ENCODE assay signal across 27 cellular contexts in the genomic region with DNA sequence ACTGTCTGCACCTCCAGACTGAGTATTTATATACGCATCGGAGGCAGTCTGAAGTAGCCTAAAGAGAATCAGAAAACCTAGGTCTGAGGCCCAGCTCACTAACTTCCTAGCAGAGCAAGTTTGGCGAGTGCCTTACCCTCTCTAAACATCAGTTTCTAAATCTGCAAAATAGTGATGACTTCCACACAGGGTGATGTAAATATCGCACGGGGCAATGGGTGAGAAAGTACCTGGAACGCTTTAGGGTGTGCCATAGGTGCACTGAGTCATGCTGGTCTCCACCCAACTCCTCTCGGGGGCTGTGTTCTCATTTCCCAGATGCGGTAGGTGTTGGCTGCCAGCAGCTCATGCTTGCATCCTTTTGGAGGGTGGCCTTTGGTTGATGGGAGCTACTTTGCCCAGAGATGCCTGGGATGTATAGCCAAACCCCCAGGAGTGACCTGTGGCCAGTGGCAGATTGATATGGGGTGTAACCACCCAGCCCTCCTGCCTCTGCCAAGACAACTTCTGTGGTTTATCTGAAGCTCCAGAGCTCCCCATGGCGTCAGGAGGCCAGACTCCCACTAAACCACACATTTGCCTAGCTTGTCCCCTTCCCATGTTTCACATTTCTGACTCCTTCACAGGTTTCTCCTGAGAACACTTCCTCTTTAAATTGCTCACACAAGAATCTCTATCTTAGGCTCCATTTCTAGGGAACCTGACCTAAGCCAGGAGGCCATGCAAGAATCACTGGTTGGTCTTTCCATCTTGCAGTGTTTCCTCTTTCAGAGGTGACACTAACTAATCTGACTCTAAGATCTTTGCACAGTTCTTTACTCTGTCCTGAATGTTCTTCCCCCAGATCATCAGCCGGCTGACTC.
"Had no signal": no experiment of that assay in that cellular context is flagged by ENCODE, and none has a peak within 500 bp of the region (broad histone marks: within the 10 kb centered on the region; RNA-seq: fewer than 3 reads in every experiment).

No MANE protein-coding gene starts in this region.

- H3K4me2 ChIP-seq: KMS-11, SK-N-SH had no signal

- H3K4me1 Mint-ChIP-seq: activated CD4-positive, alpha-beta T cell treated with anti-CD3 and anti-CD28 coated beads, Interleukin-2, amount 10 ng/mL, durations not matched to agents 7 days and 5 days; activated naive CD8-positive, alpha-beta T cell treated with anti-CD3 and anti-CD28 coated beads, Interleukin-2, amount 50 U/mL, for 24 hours had no signal

- H3K9me3 ChIP-seq: ascending aorta, body of pancreas, SJCRH30, SK-N-SH had no signal

- H3K9me2 ChIP-seq: SK-N-SH had no signal

- DNase-seq: activated CD4-positive, alpha-beta memory T cell treated with anti-CD3 and anti-CD28 coated beads for 36 hours; activated CD4-positive, alpha-beta T cell treated with anti-CD3 and anti-CD28 coated beads, Interleukin-2, amount 10 ng/mL, durations not matched to agents 7 days and 5 days; activated CD4-positive, CD25-positive, alpha-beta regulatory T cell; activated CD8-positive, alpha-beta memory T cell treated with anti-CD3 and anti-CD28 coated beads for 24 hours; activated effector memory CD4-positive, alpha-beta T cell treated with anti-CD3 and anti-CD28 coated beads, Interleukin-2, amount 50 U/mL, for 16 hours; activated naive CD4-positive, alpha-beta T cell treated with Interleukin-2 at 50 U/mL for 16 hours; activated naive CD8-positive, alpha-beta T cell treated with anti-CD3 and anti-CD28 coated beads, Interleukin-2, amount 50 U/mL, for 24 hours; activated T-cell treated with anti-CD3 and anti-CD28 coated beads, Interleukin-2, amount 50 U/mL, for 4 hours; amniotic stem cell; body of pancreas; central memory CD4-positive, alpha-beta T cell; MM.1S; NCI-H1105 treated with DMSO at 0.1 percent for 48 hours; NCI-H1436 treated with DMSO at 0.1 percent for 48 hours; NCI-H187 treated with DMSO at 0.1 percent for 48 hours; NCI-H2171; NCI-H2227 treated with DMSO at 0.1 percent for 48 hours; NCI-H446 treated with DMSO at 0.1 percent for 48 hours; NCI-H774; PC-3; SJCRH30; SK-N-SH; T-helper 1 cell had no signal

- H3K36me3 ChIP-seq: ascending aorta, SJCRH30 had no signal

- H3K27ac Mint-ChIP-seq: activated CD4-positive, alpha-beta memory T cell treated with anti-CD3 and anti-CD28 coated beads for 36 hours; activated CD4-positive, alpha-beta T cell treated with anti-CD3 and anti-CD28 coated beads, Interleukin-2, amount 10 ng/mL, durations not matched to agents 7 days and 5 days; activated naive CD4-positive, alpha-beta T cell treated with anti-CD3 and anti-CD28 coated beads, Interleukin-2, amount 50 U/mL, for 72 hours; activated naive CD8-positive, alpha-beta T cell treated with anti-CD3 and anti-CD28 coated beads, Interleukin-2, amount 50 U/mL, for 24 hours had no signal

- H3K4me3 ChIP-seq: ascending aorta, body of pancreas, SJCRH30 had no signal

- ATAC-seq: activated naive CD4-positive, alpha-beta T cell treated with anti-CD3 and anti-CD28 coated beads, Interleukin-2, amount 50 U/mL, for 72 hours; activated naive CD8-positive, alpha-beta T cell treated with anti-CD3 and anti-CD28 coated beads, Interleukin-2, amount 50 U/mL, for 24 hours; activated T-cell treated with anti-CD3 and anti-CD28 coated beads, Interleukin-2, amount 50 U/mL, for 4 hours; body of pancreas; PC-3 had no signal

- H3K36me3 Mint-ChIP-seq: activated CD4-positive, alpha-beta memory T cell treated with anti-CD3 and anti-CD28 coated beads for 36 hours; activated naive CD4-positive, alpha-beta T cell treated with anti-CD3 and anti-CD28 coated beads, Interleukin-2, amount 50 U/mL, for 72 hours had no signal

- H3K27me3 ChIP-seq: ascending aorta, body of pancreas, SJCRH30 had no signal

- H3K4me3 Mint-ChIP-seq: activated CD4-positive, alpha-beta memory T cell treated with anti-CD3 and anti-CD28 coated beads for 36 hours; activated CD4-positive, alpha-beta T cell treated with anti-CD3 and anti-CD28 coated beads, Interleukin-2, amount 10 ng/mL, durations not matched to agents 7 days and 5 days; activated naive CD8-positive, alpha-beta T cell treated with anti-CD3 and anti-CD28 coated beads, Interleukin-2, amount 50 U/mL, for 24 hours; activated T-cell treated with anti-CD3 and anti-CD28 coated beads, Interleukin-2, amount 50 U/mL, for 4 hours had no signal

- H3K4me1 ChIP-seq: ascending aorta, body of pancreas, SJCRH30 had no signal

- H3K27ac ChIP-seq: ascending aorta, body of pancreas, KMS-11, SJCRH30, VCaP had no signal

- H3K9ac ChIP-seq: KMS-11, SK-N-SH had no signal

- H3K9me3 Mint-ChIP-seq: activated CD4-positive, alpha-beta memory T cell treated with anti-CD3 and anti-CD28 coated beads for 36 hours; activated CD4-positive, alpha-beta T cell treated with anti-CD3 and anti-CD28 coated beads, Interleukin-2, amount 10 ng/mL, durations not matched to agents 7 days and 5 days; activated naive CD4-positive, alpha-beta T cell treated with anti-CD3 and anti-CD28 coated beads, Interleukin-2, amount 50 U/mL, for 72 hours; activated naive CD8-positive, alpha-beta T cell treated with anti-CD3 and anti-CD28 coated beads, Interleukin-2, amount 50 U/mL, for 24 hours; activated T-cell treated with anti-CD3 and anti-CD28 coated beads, Interleukin-2, amount 50 U/mL, for 4 hours had no signal
